ENCODE assay signal across 10 cellular contexts in genomic region chr3:13025090-13025489, GRCh38. TPM values are rescaled to one million over a fixed set of nuclear protein-coding genes. Genes with fewer than 3 reads are reported as not detected.
A peak's percentile ranks its signal among the peaks of the same experiment; 100 is the strongest.
DNase-seq lines count a peak whose midpoint lies in the region; ATAC-seq and TF ChIP-seq lines count a peak whose summit lies in the region.
"Had no signal": no experiment of that assay in that cellular context is flagged by ENCODE, and none has a peak within 500 bp of the region (broad histone marks: within the 10 kb centered on the region; RNA-seq: fewer than 3 reads in every experiment).

No MANE protein-coding gene starts in this region.

- no peak overlapping the region for H3K4me2 ChIP-seq in mammary epithelial cell (ENCODE audit: insufficient read depth, low read depth, low read length)

- H3K4me3 ChIP-seq in mammary epithelial cell (replicated peaks in 1 of 3; ENCODE audit: insufficient read depth in 1 of 3, low read depth in 2 of 3, low read length in 3 of 3) (no peak overlapping the region), lung (no peak overlapping the region), testis (no peak overlapping the region)

- peak; percentile 84 for DNase-seq in AG08396 (ENCODE audit: low spot score)
- DNase-seq in HPDE6-E6E7 (ENCODE audit: extremely low spot score): peak; percentile 14
- DNase-seq in mammary epithelial cell: peak; percentile 51
- no peak for DNase-seq in lung (ENCODE audit: low spot score)
- no peak for DNase-seq in testis
- DNase-seq: DND-41 had no signal

- dilution Hi-C loops in mammary epithelial cell (cut with HindIII; ENCODE audit: low sequenced_read_pairs): no loop called here

- intact Hi-C loops in mammary epithelial cell (cut with micrococcal nuclease) (no loop called here), testis (cut with DNase I; ENCODE audit: low total_unique reads) (no loop called here)

- WGBS in mammary epithelial cell (ENCODE audit: low coverage, missing lambda C conversion rate): 61% methylated on average over 7 of the region's 8 CpGs
- WGBS in lung, 2 donors: 78 to 86% methylated on average over 8 of the region's 8 CpGs
- 86 to 95% methylated on average over 3 to 8 of the region's 8 CpGs for WGBS in testis, 2 donors

- BruUV-seq in mammary epithelial cell (replicated peaks; lab: Mats Ljungman, UMichigan): no TSS peak

- H3K9ac ChIP-seq in mammary epithelial cell (ENCODE audit: insufficient read depth, low read length): no peak overlapping the region

- no peaks in the 10 kb centered on the region for H3K79me2 ChIP-seq in mammary epithelial cell (ENCODE audit: insufficient read depth, low read length)

- no peaks in the 10 kb centered on the region for H4K20me1 ChIP-seq in mammary epithelial cell (ENCODE audit: insufficient read depth, low read length)

- no peak for TF ChIP-seq CTCF in mammary epithelial cell (conservative IDR thresholded peaks at IDR 0.05 in 1 of 2, IDR thresholded peaks at IDR 0.05 in 1 of 2; ENCODE audit: extremely low read depth in 1 of 2, insufficient read depth in 1 of 2, low read depth in 1 of 2, low read length in 2 of 2)
- no peak for TF ChIP-seq CTCF in lung (IDR thresholded peaks at IDR 0.05; ENCODE audit: control extremely low read depth, extremely low read depth)
- TF ChIP-seq CTCF in testis (IDR thresholded peaks at IDR 0.05): no peak

- ATAC-seq in lung (ENCODE audit: insufficient read depth, low FRiP score): peak; percentile 39
- no peak for ATAC-seq in GM18517 (IDR thresholded peaks at IDR 0.05; ENCODE audit: unreplicated experiment)
- no peak for ATAC-seq in GM21447 (IDR thresholded peaks at IDR 0.05; ENCODE audit: unreplicated experiment)
- no peak for ATAC-seq in HG02885 (IDR thresholded peaks at IDR 0.05; ENCODE audit: poor library complexity, unreplicated experiment)

- in situ Hi-C loops in mammary epithelial cell (cut with MboI; ENCODE audit: low sequenced_read_pairs in 2 of 2): no loop called here

- no peaks in the 10 kb centered on the region for H3K4me1 ChIP-seq in mammary epithelial cell (ENCODE audit: insufficient read depth, low read length)
- peaks cover 2 to 5% of the 10 kb centered on the region in 2 donors for H3K4me1 ChIP-seq in lung (ENCODE audit: control insufficient read depth in 2 of 2, insufficient read depth in 2 of 2, low read length in 2 of 2)
- H3K4me1 ChIP-seq in testis: peaks cover 11% of the 10 kb centered on the region

- no peak overlapping the region for H2AFZ ChIP-seq in mammary epithelial cell (ENCODE audit: low read depth, low read length)

- H3K27ac ChIP-seq in mammary epithelial cell (ENCODE audit: insufficient read depth, low read depth, low read length) (no peak overlapping the region), lung (ENCODE audit: low read depth in 1 of 2, low read length in 1 of 2) (no peak overlapping the region), testis (no peak overlapping the region)
- H3K27ac ChIP-seq: neutrophil had no signal

- no peaks in the 10 kb centered on the region for H3K9me3 ChIP-seq in mammary epithelial cell (replicated peaks; ENCODE audit: insufficient read depth, low read length)
- H3K9me3 ChIP-seq in lung (ENCODE audit: control insufficient read depth in 2 of 2, insufficient read depth in 1 of 2, low read length in 1 of 2): no peaks in the 10 kb centered on the region
- H3K9me3 ChIP-seq in testis: no peaks in the 10 kb centered on the region
- H3K9me3 ChIP-seq: neutrophil had no signal

- CTCF ChIA-PET in mammary epithelial cell (lab: Charles Lee; ENCODE audit: low non-redundant PET): no interaction called here

- H3K27me3 ChIP-seq in mammary epithelial cell (ENCODE audit: insufficient read depth, low read length) (no peaks in the 10 kb centered on the region), lung (ENCODE audit: control insufficient read depth, insufficient read depth) (no peaks in the 10 kb centered on the region), testis (no peaks in the 10 kb centered on the region)
- H3K27me3 ChIP-seq: neutrophil had no signal

- TF ChIP-seq POLR2A in testis (IDR thresholded peaks at IDR 0.05): no peak

- H3K36me3 ChIP-seq in mammary epithelial cell (ENCODE audit: insufficient read depth, low read length) (no peaks in the 10 kb centered on the region), lung (ENCODE audit: control insufficient read depth in 2 of 2, insufficient read depth in 2 of 2, low read length in 2 of 2) (no peaks in the 10 kb centered on the region), testis (ENCODE audit: low read depth, missing control alignments) (no peaks in the 10 kb centered on the region)
- H3K36me3 ChIP-seq: neutrophil had no signal

RNA-seq across cellular contexts. Expression of gene IQSEC1, which starts 48.1 kb away (rescaled TPM):
- 10 to 100 TPM; 15.6 to 32.8 TPM for total RNA-seq in mammary epithelial cell
- 4.0 TPM for polyA plus RNA-seq in mammary epithelial cell
- polyA minus RNA-seq in mammary epithelial cell: 11.0 TPM
- 10 to 100 TPM; 34.2 to 69.1 TPM for total RNA-seq in lung
- 10 to 100 TPM; 13.9 to 28.0 TPM for polyA plus RNA-seq in lung
- 10 to 100 TPM; 74.3 to 89.4 TPM for total RNA-seq in testis
- 32.9 TPM for polyA plus RNA-seq in testis (ENCODE audit: insufficient read depth, low read depth, low replicate concordance)

Comparison
In these comparisons a context has a peak if more than half of its experiments do, and no peak if none do; other contexts are left out.
1. DNase-seq: peak in AG08396 (single experiment), HPDE6-E6E7 (single experiment) and mammary epithelial cell (single experiment); none in lung (single experiment) and testis (single experiment).